ENCODE assay signal across 8 cellular contexts in the genomic region with DNA sequence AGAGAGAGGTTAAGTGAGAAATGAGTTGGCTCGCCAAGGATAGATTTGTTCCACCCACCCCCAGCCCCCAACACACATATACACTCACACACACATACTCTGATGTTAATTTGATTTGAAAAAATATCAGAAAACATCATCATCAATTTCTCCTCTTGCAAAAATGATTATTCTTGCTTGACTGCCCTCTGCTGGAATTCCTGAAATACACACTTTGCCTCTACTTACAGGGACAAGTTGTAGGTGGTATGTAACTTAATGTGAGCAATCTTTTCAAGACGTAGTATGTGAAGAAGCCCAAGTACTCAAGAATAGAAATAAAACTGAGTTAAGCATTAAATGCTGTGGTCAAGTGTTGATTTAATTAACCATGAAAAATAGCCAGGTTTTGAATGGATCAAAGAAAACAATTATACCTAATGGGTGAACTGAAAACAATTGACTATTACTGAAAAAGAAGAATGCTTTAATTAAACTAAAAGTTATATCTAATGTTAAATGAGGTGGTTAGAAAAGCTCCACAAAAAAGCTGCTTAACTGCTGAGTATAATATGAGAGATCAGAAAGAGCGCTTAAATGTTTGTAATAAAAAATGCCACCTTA. TPM values are rescaled to one million over a fixed set of nuclear protein-coding genes. Genes with fewer than 3 reads are reported as not detected.
DNase-seq lines count a peak whose midpoint lies in the region; ATAC-seq and TF ChIP-seq lines count a peak whose summit lies in the region.

No MANE protein-coding gene starts in this region.

- TF ChIP-seq EP300 in transverse colon (IDR thresholded peaks at IDR 0.05; ENCODE audit: low read depth): no peak

- H3K36me3 ChIP-seq in DND-41 (ENCODE audit: insufficient read depth, low read length) (no peaks in the 10 kb centered on the region), hepatocyte (replicated peaks; ENCODE audit: insufficient read depth, low read depth) (no peaks in the 10 kb centered on the region), transverse colon (no peaks in the 10 kb centered on the region)

- H3K27ac ChIP-seq in DND-41 (ENCODE audit: low read length) (no peak overlapping the region), hepatocyte (no peak overlapping the region), transverse colon (no peak overlapping the region)

- WGBS in hepatocyte (ENCODE audit: low lambda C conversion rate, missing lambda C conversion rate): 66% methylated on average over 3 of the region's 3 CpGs
- 40% methylated on average over 3 of the region's 3 CpGs for WGBS in transverse colon (ENCODE audit: low coverage in 1 of 2), 2 donors

- ATAC-seq in DND-41 (ENCODE audit: insufficient read depth, low read depth) (no peak), HG03159 (IDR thresholded peaks at IDR 0.05; ENCODE audit: unreplicated experiment) (peak; percentile 42), SK-N-SH treated with all-trans-retinoic acid at 6 μM for 48 hours (peak; percentile 57; the same call in 1 of the 3 replicates), HG02870 (IDR thresholded peaks at IDR 0.05; ENCODE audit: unreplicated experiment) (no peak)

- H3K4me3 ChIP-seq in DND-41 (ENCODE audit: low read depth in 1 of 2, low read length in 2 of 2): no peak overlapping the region
- H3K4me3 ChIP-seq in hepatocyte: no peak overlapping the region
- H3K4me3 ChIP-seq in transverse colon: no peak overlapping the region

- H3K4me1 ChIP-seq in DND-41 (ENCODE audit: insufficient read depth, low read length) (no peaks in the 10 kb centered on the region), hepatocyte (ENCODE audit: insufficient read depth) (no peaks in the 10 kb centered on the region), transverse colon (no peaks in the 10 kb centered on the region)

- intact Hi-C loops in transverse colon (cut with DNase I; ENCODE audit: low total_unique reads): no loop called here

- DNase-seq in DND-41 (peak; percentile 8), hepatocyte (ENCODE audit: low spot score) (peak; percentile 35), transverse colon (no peak), HuH-7 (ENCODE audit: low spot score) (no peak)
- no peak for DNase-seq in activated CD4-positive, CD25-positive, alpha-beta regulatory T cell (lab: John Stamatoyannopoulos, UW)

- TF ChIP-seq CTCF in DND-41 (IDR thresholded peaks at IDR 0.05; ENCODE audit: borderline replicate concordance, extremely low read depth, low read length, poor library complexity, severe bottlenecking) (peak; percentile 77), hepatocyte (IDR thresholded peaks at IDR 0.05; ENCODE audit: poor library complexity) (peak; percentile 80), transverse colon (IDR thresholded peaks at IDR 0.05) (peak; percentile 53 to 65 (median 59))

- H3K79me2 ChIP-seq in DND-41 (ENCODE audit: insufficient read depth, low read length) (no peaks in the 10 kb centered on the region), hepatocyte (no peaks in the 10 kb centered on the region)

- H3K4me2 ChIP-seq in DND-41 (ENCODE audit: insufficient read depth, low read length) (no peak overlapping the region), hepatocyte (no peak overlapping the region)

- H3K27me3 ChIP-seq in DND-41 (ENCODE audit: insufficient read depth, low read length, poor library complexity): no peaks in the 10 kb centered on the region
- no peaks in the 10 kb centered on the region for H3K27me3 ChIP-seq in hepatocyte
- no peaks in the 10 kb centered on the region for H3K27me3 ChIP-seq in transverse colon

- H4K20me1 ChIP-seq in DND-41 (ENCODE audit: insufficient read depth, low read length) (no peaks in the 10 kb centered on the region), hepatocyte (ENCODE audit: insufficient read depth, poor library complexity, severe bottlenecking) (no peaks in the 10 kb centered on the region)

- no peaks in the 10 kb centered on the region for H3K9me2 ChIP-seq in hepatocyte (replicated peaks; ENCODE audit: insufficient read depth)

- TF ChIP-seq POLR2A in transverse colon (IDR thresholded peaks at IDR 0.05): no peak

- no peaks in the 10 kb centered on the region for H3K9me3 ChIP-seq in DND-41 (ENCODE audit: insufficient read depth, low read length, severe bottlenecking)
- no peaks in the 10 kb centered on the region for H3K9me3 ChIP-seq in hepatocyte (ENCODE audit: low read depth)
- peaks cover 0 to 1% of the 10 kb centered on the region in 2 donors for H3K9me3 ChIP-seq in transverse colon

- in situ Hi-C loops in transverse colon (cut with MboI; ENCODE audit: low pct_ligation_motif_present in 1 of 4, low pct_unique_long_range_greater_than_20kb in 1 of 4, low sequenced_read_pairs in 3 of 4): loop anchor here (25.0 kb wide), 2 partner anchors 222 to 247 kb away; no protein-coding TSS in a partner anchor

- no peak overlapping the region for H3K9ac ChIP-seq in DND-41 (ENCODE audit: low read depth, low read length)

- no peak overlapping the region for H2AFZ ChIP-seq in DND-41 (ENCODE audit: low read depth, low read length)
- no peak overlapping the region for H2AFZ ChIP-seq in hepatocyte

TF ChIP-seq in SK-N-SH treated with all-trans-retinoic acid at 6 μM for 48 hours, 23 proteins besides CTCF, POLR2A, EP300 and RAD21 (continues in another document):
- TF ChIP-seq TCF4 (CRISPR knock-in tag; IDR thresholded peaks at IDR 0.05; ENCODE audit: borderline replicate concordance): no peak
- TF ChIP-seq ESRRG (CRISPR knock-in tag; IDR thresholded peaks at IDR 0.05): no peak
- TF ChIP-seq ISL1 (CRISPR knock-in tag; IDR thresholded peaks at IDR 0.05): no peak
- no peak for TF ChIP-seq ZNF70 (CRISPR knock-in tag; IDR thresholded peaks at IDR 0.05)
- TF ChIP-seq BACH2 (CRISPR knock-in tag; IDR thresholded peaks at IDR 0.05; ENCODE audit: borderline replicate concordance): no peak
- TF ChIP-seq, protein P1, sequence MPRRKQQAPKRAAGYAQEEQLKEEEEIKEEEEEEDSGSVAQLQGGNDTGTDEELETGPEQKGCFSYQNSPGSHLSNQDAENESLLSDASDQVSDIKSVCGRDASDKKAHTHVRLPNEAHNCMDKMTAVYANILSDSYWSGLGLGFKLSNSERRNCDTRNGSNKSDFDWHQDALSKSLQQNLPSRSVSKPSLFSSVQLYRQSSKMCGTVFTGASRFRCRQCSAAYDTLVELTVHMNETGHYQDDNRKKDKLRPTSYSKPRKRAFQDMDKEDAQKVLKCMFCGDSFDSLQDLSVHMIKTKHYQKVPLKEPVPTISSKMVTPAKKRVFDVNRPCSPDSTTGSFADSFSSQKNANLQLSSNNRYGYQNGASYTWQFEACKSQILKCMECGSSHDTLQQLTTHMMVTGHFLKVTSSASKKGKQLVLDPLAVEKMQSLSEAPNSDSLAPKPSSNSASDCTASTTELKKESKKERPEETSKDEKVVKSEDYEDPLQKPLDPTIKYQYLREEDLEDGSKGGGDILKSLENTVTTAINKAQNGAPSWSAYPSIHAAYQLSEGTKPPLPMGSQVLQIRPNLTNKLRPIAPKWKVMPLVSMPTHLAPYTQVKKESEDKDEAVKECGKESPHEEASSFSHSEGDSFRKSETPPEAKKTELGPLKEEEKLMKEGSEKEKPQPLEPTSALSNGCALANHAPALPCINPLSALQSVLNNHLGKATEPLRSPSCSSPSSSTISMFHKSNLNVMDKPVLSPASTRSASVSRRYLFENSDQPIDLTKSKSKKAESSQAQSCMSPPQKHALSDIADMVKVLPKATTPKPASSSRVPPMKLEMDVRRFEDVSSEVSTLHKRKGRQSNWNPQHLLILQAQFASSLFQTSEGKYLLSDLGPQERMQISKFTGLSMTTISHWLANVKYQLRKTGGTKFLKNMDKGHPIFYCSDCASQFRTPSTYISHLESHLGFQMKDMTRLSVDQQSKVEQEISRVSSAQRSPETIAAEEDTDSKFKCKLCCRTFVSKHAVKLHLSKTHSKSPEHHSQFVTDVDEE (CRISPR knock-in tag; IDR thresholded peaks at IDR 0.05): no peak
- TF ChIP-seq ZC3H10 (CRISPR knock-in tag; IDR thresholded peaks at IDR 0.05): no peak
- TF ChIP-seq, protein P2, sequence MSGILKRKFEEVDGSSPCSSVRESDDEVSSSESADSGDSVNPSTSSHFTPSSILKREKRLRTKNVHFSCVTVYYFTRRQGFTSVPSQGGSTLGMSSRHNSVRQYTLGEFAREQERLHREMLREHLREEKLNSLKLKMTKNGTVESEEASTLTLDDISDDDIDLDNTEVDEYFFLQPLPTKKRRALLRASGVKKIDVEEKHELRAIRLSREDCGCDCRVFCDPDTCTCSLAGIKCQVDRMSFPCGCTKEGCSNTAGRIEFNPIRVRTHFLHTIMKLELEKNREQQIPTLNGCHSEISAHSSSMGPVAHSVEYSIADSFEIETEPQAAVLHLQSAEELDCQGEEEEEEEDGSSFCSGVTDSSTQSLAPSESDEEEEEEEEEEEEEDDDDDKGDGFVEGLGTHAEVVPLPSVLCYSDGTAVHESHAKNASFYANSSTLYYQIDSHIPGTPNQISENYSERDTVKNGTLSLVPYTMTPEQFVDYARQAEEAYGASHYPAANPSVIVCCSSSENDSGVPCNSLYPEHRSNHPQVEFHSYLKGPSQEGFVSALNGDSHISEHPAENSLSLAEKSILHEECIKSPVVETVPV (CRISPR knock-in tag; IDR thresholded peaks at IDR 0.05): no peak
- TF ChIP-seq, protein P3, sequence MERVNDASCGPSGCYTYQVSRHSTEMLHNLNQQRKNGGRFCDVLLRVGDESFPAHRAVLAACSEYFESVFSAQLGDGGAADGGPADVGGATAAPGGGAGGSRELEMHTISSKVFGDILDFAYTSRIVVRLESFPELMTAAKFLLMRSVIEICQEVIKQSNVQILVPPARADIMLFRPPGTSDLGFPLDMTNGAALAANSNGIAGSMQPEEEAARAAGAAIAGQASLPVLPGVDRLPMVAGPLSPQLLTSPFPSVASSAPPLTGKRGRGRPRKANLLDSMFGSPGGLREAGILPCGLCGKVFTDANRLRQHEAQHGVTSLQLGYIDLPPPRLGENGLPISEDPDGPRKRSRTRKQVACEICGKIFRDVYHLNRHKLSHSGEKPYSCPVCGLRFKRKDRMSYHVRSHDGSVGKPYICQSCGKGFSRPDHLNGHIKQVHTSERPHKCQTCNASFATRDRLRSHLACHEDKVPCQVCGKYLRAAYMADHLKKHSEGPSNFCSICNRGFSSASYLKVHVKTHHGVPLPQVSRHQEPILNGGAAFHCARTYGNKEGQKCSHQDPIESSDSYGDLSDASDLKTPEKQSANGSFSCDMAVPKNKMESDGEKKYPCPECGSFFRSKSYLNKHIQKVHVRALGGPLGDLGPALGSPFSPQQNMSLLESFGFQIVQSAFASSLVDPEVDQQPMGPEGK (CRISPR knock-in tag; IDR thresholded peaks at IDR 0.05; ENCODE audit: borderline replicate concordance): no peak

RNA-seq across cellular contexts. Expression of a gene that starts 46.6 kb away (rescaled TPM):
- total RNA-seq in hepatocyte: not detected in 2 replicates
- not detected in 2 replicates for polyA plus RNA-seq in hepatocyte
- not detected for total RNA-seq in transverse colon

Comparison
In these comparisons a context has a peak if more than half of its experiments do, and no peak if none do; other contexts are left out.
1. ATAC-seq: peak in HG03159 (single experiment) and SK-N-SH treated with all-trans-retinoic acid at 6 μM for 48 hours (single experiment); none in DND-41 (single experiment) and HG02870 (single experiment).
2. DNase-seq: peak in DND-41 (single experiment) and hepatocyte (single experiment); none in transverse colon (single experiment), activated CD4-positive, CD25-positive, alpha-beta regulatory T cell (0 of 4) and HuH-7 (single experiment).
3. Peak in every context shown above with its lines, with median percentiles within 50 percentile points of each other: CTCF ChIP-seq.